In genomic region chr13:78712866-78713265, GRCh38 we compare ENCODE assay signal across 20 cellular contexts. TPM values are rescaled to one million over a fixed set of nuclear protein-coding genes. Genes with fewer than 3 reads are reported as not detected.
DNase-seq lines count a peak whose midpoint lies in the region; ATAC-seq and TF ChIP-seq lines count a peak whose summit lies in the region.
"Had no signal": no experiment of that assay in that cellular context is flagged by ENCODE, and none has a peak within 500 bp of the region (broad histone marks: within the 10 kb centered on the region; RNA-seq: fewer than 3 reads in every experiment).

No MANE protein-coding gene starts in this region.

- ATAC-seq in GM21723 (IDR thresholded peaks at IDR 0.05; ENCODE audit: unreplicated experiment) (no peak), left lung (no peak)

- no peaks in the 10 kb centered on the region for H3F3A ChIP-seq in smooth muscle cell (ENCODE audit: low read depth)

- WGBS in smooth muscle cell (ENCODE audit: low lambda C conversion rate), result 86% methylated on average over 4 of the region's 4 CpGs

- H3K9me3 ChIP-seq in smooth muscle cell (replicated peaks; ENCODE audit: low read depth) (no peaks in the 10 kb centered on the region), left lung (no peaks in the 10 kb centered on the region)
- H3K9me3 ChIP-seq: SJSA1 had no signal

- no peak overlapping the region for H3K4me3 Mint-ChIP-seq in glutamatergic neuron (ENCODE audit: unreplicated experiment)
- H3K4me3 Mint-ChIP-seq: T-helper 2 cell treated with Interferon-gamma antibody and Interleukin-4, amounts not matched to agents 5 μg/mL and 100 μg/mL, for 36 hours had no signal

- no peak for TF ChIP-seq CTCF in glutamatergic neuron (IDR thresholded peaks at IDR 0.05; ENCODE audit: partially characterized antibody, unreplicated experiment)
- TF ChIP-seq CTCF in smooth muscle cell (IDR thresholded peaks at IDR 0.05; ENCODE audit: borderline replicate concordance, insufficient read depth, poor library complexity, severe bottlenecking), result no peak
- no peak for TF ChIP-seq CTCF in left lung (IDR thresholded peaks at IDR 0.05)

- H3K79me2 ChIP-seq in smooth muscle cell (ENCODE audit: low read depth), result no peaks in the 10 kb centered on the region

- H2AFZ ChIP-seq in smooth muscle cell (ENCODE audit: low read depth), result no peak overlapping the region

- H3K4me3 ChIP-seq in smooth muscle cell (no peak overlapping the region), left lung (no peak overlapping the region)
- H3K4me3 ChIP-seq: SJSA1 had no signal

- H3K27ac ChIP-seq in smooth muscle cell (ENCODE audit: low read depth) (no peak overlapping the region), left lung (no peak overlapping the region)
- H3K27ac ChIP-seq: SJSA1 had no signal

- peaks cover 1% of the 10 kb centered on the region for H3K27me3 Mint-ChIP-seq in glutamatergic neuron (ENCODE audit: unreplicated experiment)

- H3K9me3 Mint-ChIP-seq in glutamatergic neuron (ENCODE audit: unreplicated experiment), result peaks cover 3% of the 10 kb centered on the region
- H3K9me3 Mint-ChIP-seq: T-helper 2 cell treated with Interferon-gamma antibody and Interleukin-4, amounts not matched to agents 5 μg/mL and 100 μg/mL, for 36 hours had no signal

- no peaks in the 10 kb centered on the region for H3K36me3 Mint-ChIP-seq in glutamatergic neuron (ENCODE audit: unreplicated experiment)

- DNase-seq in NCI-H526 (lab: John Stamatoyannopoulos, UW) (peak; percentile 16 to 36), NCI-H526 treated with DMSO at 0.1 percent for 48 hours (lab: John Stamatoyannopoulos, UW) (no peak), NCI-H1930 (lab: John Stamatoyannopoulos, UW) (peak; percentile 20 to 41), glutamatergic neuron (peak; percentile 48), smooth muscle cell (lab: John Stamatoyannopoulos, UW; ENCODE audit: unreplicated experiment) (no peak), left lung (no peak)
- DNase-seq: ACHN, Calu3, H7, KBM-7, MV-4-11, NCI-H1105, NCI-H2227 treated with DMSO at 0.1 percent for 48 hours, NCI-H510A treated with DMSO at 0.1 percent for 48 hours, Right ventricle myocardium superior, RPMI8226, T-helper 1 cell had no signal

- H3K27me3 ChIP-seq in smooth muscle cell (ENCODE audit: low read depth) (no peaks in the 10 kb centered on the region), left lung (no peaks in the 10 kb centered on the region)
- H3K27me3 ChIP-seq: SJSA1 had no signal

- intact Hi-C loops in left lung (cut with DNase I), result no loop called here

- no peak overlapping the region for H3K9ac ChIP-seq in smooth muscle cell (ENCODE audit: low read depth)

- H3K4me2 ChIP-seq in smooth muscle cell, result no peak overlapping the region

- H3K4me1 ChIP-seq in smooth muscle cell (ENCODE audit: low read depth), result no peaks in the 10 kb centered on the region
- no peaks in the 10 kb centered on the region for H3K4me1 ChIP-seq in left lung
- H3K4me1 ChIP-seq: SJSA1 had no signal

- no peaks in the 10 kb centered on the region for H4K20me1 ChIP-seq in smooth muscle cell (ENCODE audit: low read depth)

- H3K4me1 Mint-ChIP-seq in glutamatergic neuron (ENCODE audit: low read depth, unreplicated experiment), result peaks cover 27% of the 10 kb centered on the region

- H3K27ac Mint-ChIP-seq in glutamatergic neuron (ENCODE audit: unreplicated experiment), result peak overlapping the region; percentile 0
- H3K27ac Mint-ChIP-seq: T-helper 2 cell treated with Interferon-gamma antibody and Interleukin-4, amounts not matched to agents 5 μg/mL and 100 μg/mL, for 36 hours had no signal

- H3K36me3 ChIP-seq in smooth muscle cell (ENCODE audit: low read depth) (no peaks in the 10 kb centered on the region), left lung (no peaks in the 10 kb centered on the region)
- H3K36me3 ChIP-seq: SJSA1 had no signal

RNA-seq across cellular contexts. Expression of gene OBI1, which starts 53.9 kb away (rescaled TPM):
- total RNA-seq in glutamatergic neuron (ENCODE audit: unreplicated experiment) (16.7 TPM), smooth muscle cell (15.2 and 16.1 TPM in 2 replicates), left lung (1 to 10 TPM; 7.1 to 9.6 TPM)
- polyA plus RNA-seq in smooth muscle cell, result 7.0 and 8.2 TPM in 2 replicates

Comparison
In these comparisons a context has a peak if more than half of its experiments do, and no peak if none do; other contexts are left out.
1. DNase-seq: peak in NCI-H526 (2 of 2), NCI-H1930 (2 of 2) and glutamatergic neuron (single experiment); none in NCI-H526 treated with DMSO at 0.1 percent for 48 hours (single experiment), smooth muscle cell (single experiment) and left lung (0 of 2).